Comparison of ENCODE assay signal across 8 cellular contexts in genomic region chr20:38748097-38748862, GRCh38. TPM values are rescaled to one million over a fixed set of nuclear protein-coding genes. Genes with fewer than 3 reads are reported as not detected.
DNase-seq lines count a peak whose midpoint lies in the region; ATAC-seq and TF ChIP-seq lines count a peak whose summit lies in the region.

Gene ACTR5 (plus strand): TSS chr20:38748460. CDS start chr20:38748479, 19 bp downstream.

- H3K4me3 ChIP-seq in HCT116 (replicated peaks in 1 of 2; ENCODE audit: low read depth in 1 of 2, low read length in 2 of 2), result peak within 1 kb of the TSS; percentile 72 to 84
- peak within 1 kb of the TSS; percentile 90 for H3K4me3 ChIP-seq in MM.1S (ENCODE audit: low read length)
- H3K4me3 ChIP-seq in neural cell (ENCODE audit: low read length), result peak within 1 kb of the TSS; percentile 94

- H3K4me2 ChIP-seq in HCT116 (ENCODE audit: low read length), result peak within 1 kb of the TSS; percentile 92
- peak within 1 kb of the TSS; percentile 89 for H3K4me2 ChIP-seq in MM.1S (ENCODE audit: low read depth, low read length)
- peak within 1 kb of the TSS; percentile 93 for H3K4me2 ChIP-seq in neural cell (ENCODE audit: low read length)

- RAD21 ChIA-PET in HCT116 (lab: Charles Lee; ENCODE audit: low non-redundant PET in 1 of 2, low total read pairs in 2 of 2, uncharacterized antibody in 2 of 2, unreplicated experiment in 2 of 2), result no interaction called here

- H3K79me2 ChIP-seq in HCT116 (ENCODE audit: insufficient read depth, low read length) (peaks cover 48% of the 10 kb centered on the region), MM.1S (ENCODE audit: low read length) (peaks cover 22% of the 10 kb centered on the region), neural cell (replicated peaks; ENCODE audit: insufficient read depth, low read length) (peaks cover 22% of the 10 kb centered on the region)

- no TSS peak for BruUV-seq in HCT116 (replicated peaks; lab: Mats Ljungman, UMichigan)

- H3K36me3 Mint-ChIP-seq in stimulated activated naive CD8-positive, alpha-beta T cell treated with anti-CD3 and anti-CD28 coated beads, Interleukin-15, Interleukin-2, amounts not matched to agents 100 ng/mL and 50 ng/mL, for 24 hours (ENCODE audit: low read depth), result peaks cover 19% of the 10 kb centered on the region

- peak within 1 kb of the TSS; percentile 81 for H3K9ac ChIP-seq in HCT116 (ENCODE audit: low read length)
- peak within 1 kb of the TSS; percentile 67 for H3K9ac ChIP-seq in MM.1S (ENCODE audit: low read length)
- peak within 1 kb of the TSS; percentile 70 for H3K9ac ChIP-seq in neural cell (ENCODE audit: low read length)

- POLR2A ChIA-PET in HCT116 (lab: Charles Lee), result interaction anchor here (0.7 kb wide), 1 partner anchor 9 kb away, joined by 3 read pairs; no protein-coding TSS in a partner anchor

- H3K27me3 ChIP-seq in HCT116 (ENCODE audit: insufficient read depth, low read length) (no peaks in the 10 kb centered on the region), MM.1S (replicated peaks; ENCODE audit: insufficient read depth, low read length) (no peaks in the 10 kb centered on the region), neural cell (ENCODE audit: insufficient read depth, low read depth, low read length) (no peaks in the 10 kb centered on the region)

- H3K9me3 Mint-ChIP-seq in stimulated activated naive CD8-positive, alpha-beta T cell treated with anti-CD3 and anti-CD28 coated beads, Interleukin-15, Interleukin-2, amounts not matched to agents 100 ng/mL and 50 ng/mL, for 24 hours, result no peaks in the 10 kb centered on the region

- TF ChIP-seq RAD21 in HCT116 (IDR thresholded peaks at IDR 0.05; ENCODE audit: low read depth) (no peak), neural cell (conservative IDR thresholded peaks at IDR 0.05) (no peak)

- intact Hi-C loops in HCT116 (cut with micrococcal nuclease), result loop anchor here (1.0 kb wide), 1 partner anchor 17 kb away; no protein-coding TSS in a partner anchor

- no peak for TF ChIP-seq CTCF in HCT116 (IDR thresholded peaks at IDR 0.05 in 2 of 3, conservative IDR thresholded peaks at IDR 0.05 in 1 of 3; ENCODE audit: borderline replicate concordance in 1 of 3, insufficient read depth in 1 of 3, low read depth in 2 of 3, low read length in 2 of 3)
- TF ChIP-seq CTCF in MM.1S (IDR thresholded peaks at IDR 0.05; ENCODE audit: low read length), result no peak
- no peak for TF ChIP-seq CTCF in neural cell (IDR thresholded peaks at IDR 0.05; ENCODE audit: poor library complexity, severe bottlenecking)

- peak; percentile 35 for TF ChIP-seq POLR2A in HCT116 (IDR thresholded peaks at IDR 0.05; ENCODE audit: borderline replicate concordance, extremely low read depth, insufficient read depth, insufficient read length)

- H3K4me1 Mint-ChIP-seq in stimulated activated naive CD8-positive, alpha-beta T cell treated with anti-CD3 and anti-CD28 coated beads, Interleukin-15, Interleukin-2, amounts not matched to agents 100 ng/mL and 50 ng/mL, for 24 hours (ENCODE audit: low read depth), result peaks cover 27% of the 10 kb centered on the region

- peak within 1 kb of the TSS; percentile 75 for H2AFZ ChIP-seq in HCT116 (ENCODE audit: low read depth, low read length, poor library complexity, severe bottlenecking)
- peak within 1 kb of the TSS; percentile 97 for H2AFZ ChIP-seq in MM.1S (ENCODE audit: low read length)
- H2AFZ ChIP-seq in neural cell (ENCODE audit: low read depth, low read length), result peak within 1 kb of the TSS; percentile 52

- no peaks in the 10 kb centered on the region for H3F3A ChIP-seq in MM.1S (ENCODE audit: insufficient read depth, low read length)
- H3F3A ChIP-seq in neural cell (ENCODE audit: insufficient read depth, low read length, poor library complexity, severe bottlenecking), result peaks cover 3% of the 10 kb centered on the region

- H3K9me3 ChIP-seq in HCT116 (ENCODE audit: control insufficient read depth in 1 of 2, insufficient read depth in 1 of 2, low read depth in 1 of 2, low read length in 2 of 2) (no peaks in the 10 kb centered on the region), MM.1S (replicated peaks; ENCODE audit: insufficient read depth, low read length) (no peaks in the 10 kb centered on the region), neural cell (ENCODE audit: low read length) (no peaks in the 10 kb centered on the region)

- H3K9me2 ChIP-seq in HCT116 (ENCODE audit: insufficient read depth) (no peaks in the 10 kb centered on the region), MM.1S (replicated peaks; ENCODE audit: insufficient read depth, low read length) (no peaks in the 10 kb centered on the region), neural cell (ENCODE audit: insufficient read depth, low read length) (no peaks in the 10 kb centered on the region)

- H3K36me3 ChIP-seq in HCT116 (ENCODE audit: control insufficient read depth in 1 of 2, insufficient read depth in 2 of 2, low read length in 2 of 2) (peaks cover 15 to 21% of the 10 kb centered on the region in 2 experiments), MM.1S (replicated peaks; ENCODE audit: insufficient read depth, low read length) (no peaks in the 10 kb centered on the region), neural cell (ENCODE audit: insufficient read depth, low read length) (peaks cover 8% of the 10 kb centered on the region)

- DNase-seq in GDM1 (lab: John Stamatoyannopoulos, UW), result peak; percentile 92
- DNase-seq in HCT116 (ENCODE audit: low read depth, low spot score), result peak; percentile 74
- peak; percentile 90 for DNase-seq in MM.1S
- peak; percentile 80 to 83 for DNase-seq in SHP77 (lab: John Stamatoyannopoulos, UW)
- DNase-seq in activated effector memory CD4-positive, alpha-beta T cell treated with anti-CD3 and anti-CD28 coated beads, Interleukin-2, amount 50 U/mL, for 16 hours, result peak; percentile 99
- peak; percentile 70 for DNase-seq in fibroblast of the conjunctiva (ENCODE audit: low read depth)

- H3K27ac ChIP-seq in HCT116 (ENCODE audit: low read depth, low read length) (peak within 1 kb of the TSS; percentile 82), MM.1S (ENCODE audit: low read length) (peak within 1 kb of the TSS; percentile 51; the same call in 1 of the 2 replicates), neural cell (ENCODE audit: low read length) (peak within 1 kb of the TSS; percentile 75)

- peaks cover 8 to 24% of the 10 kb centered on the region in 2 experiments; a peak in 3 of 4 replicates for H3K4me1 ChIP-seq in HCT116 (ENCODE audit: control insufficient read depth in 1 of 2, insufficient read depth in 2 of 2, low read length in 2 of 2)
- H3K4me1 ChIP-seq in MM.1S (ENCODE audit: low read length), result peaks cover 18% of the 10 kb centered on the region

- no peaks in the 10 kb centered on the region for H3K27me3 Mint-ChIP-seq in stimulated activated naive CD8-positive, alpha-beta T cell treated with anti-CD3 and anti-CD28 coated beads, Interleukin-15, Interleukin-2, amounts not matched to agents 100 ng/mL and 50 ng/mL, for 24 hours

- H3K4me3 Mint-ChIP-seq in stimulated activated naive CD8-positive, alpha-beta T cell treated with anti-CD3 and anti-CD28 coated beads, Interleukin-15, Interleukin-2, amounts not matched to agents 100 ng/mL and 50 ng/mL, for 24 hours, result peak within 1 kb of the TSS; percentile 94

- H3K27ac Mint-ChIP-seq in stimulated activated naive CD8-positive, alpha-beta T cell treated with anti-CD3 and anti-CD28 coated beads, Interleukin-15, Interleukin-2, amounts not matched to agents 100 ng/mL and 50 ng/mL, for 24 hours, result peak within 1 kb of the TSS; percentile 98

- CTCF ChIA-PET in HCT116 (lab: Charles Lee), result interaction anchor here (1.0 to 1.4 kb wide), 2 partner anchors 31 to 90 kb away, joined by 3 to 4 read pairs; no protein-coding TSS in a partner anchor

- TF ChIP-seq EP300 in neural cell (conservative IDR thresholded peaks at IDR 0.05; ENCODE audit: poor library complexity, severe bottlenecking), result peak; percentile 26

- peak; percentile 88 for ATAC-seq in HCT116

- H4K20me1 ChIP-seq in HCT116 (ENCODE audit: insufficient read depth) (no peaks in the 10 kb centered on the region), MM.1S (ENCODE audit: insufficient read depth, low read length) (no peaks in the 10 kb centered on the region), neural cell (ENCODE audit: insufficient read depth) (no peaks in the 10 kb centered on the region)

TF ChIP-seq in HCT116, 20 proteins besides CTCF, POLR2A, EP300 and RAD21 (continues in another document):
- peak; percentile 61; the same call in 1 of the 2 replicates for TF ChIP-seq ZFX (IDR thresholded peaks at IDR 0.05)
- no peak for TF ChIP-seq ZBTB33 (IDR thresholded peaks at IDR 0.05; ENCODE audit: extremely low read depth, insufficient replicate concordance, low read length)

TF ChIP-seq in neural cell, 6 proteins besides CTCF, POLR2A, EP300 and RAD21 (continues in another document):
- TF ChIP-seq REST (IDR thresholded peaks at IDR 0.05; ENCODE audit: borderline replicate concordance) (no peak), SMC3 (conservative IDR thresholded peaks at IDR 0.05; ENCODE audit: poor library complexity) (peak; percentile 49), MXI1 (conservative IDR thresholded peaks at IDR 0.05; ENCODE audit: poor library complexity, severe bottlenecking) (peak; percentile 95), TAF1 (IDR thresholded peaks at IDR 0.05; ENCODE audit: low read depth) (no peak), EZH2 (IDR thresholded peaks at IDR 0.05; ENCODE audit: borderline replicate concordance, insufficient read depth, low read length, poor library complexity, severe bottlenecking) (no peak)

RNA-seq across cellular contexts. Expression of gene ACTR5, which starts in this region (rescaled TPM):
- total RNA-seq in HCT116 (2021; ENCODE audit: unreplicated experiment), result 22.0 TPM
- 15.0 and 16.7 TPM in 2 replicates for polyA plus RNA-seq in HCT116 (2012)
- polyA plus RNA-seq in neural cell, result 23.3 and 24.5 TPM in 2 replicates
- 17.0 and 17.8 TPM in 2 replicates for polyA minus RNA-seq in neural cell

Comparison
In these comparisons a context has a peak if more than half of its experiments do, and no peak if none do; other contexts are left out.
1. Peak in every context shown above with its lines: DNase-seq, ATAC-seq, H3K4me3 ChIP-seq and H3K27ac ChIP-seq.